In genomic region chr5:125006011-125006685, GRCh38 we compare ENCODE assay signal across 11 cellular contexts.
DNase-seq lines count a peak whose midpoint lies in the region; ATAC-seq and FAIRE-seq lines count a peak whose summit lies in the region.
"Had no signal": no experiment of that assay in that cellular context is flagged by ENCODE, and none has a peak within 500 bp of the region (broad histone marks: within the 10 kb centered on the region; RNA-seq: fewer than 3 reads in every experiment).

No MANE protein-coding gene starts in this region.

- no peak overlapping the region for H3K4ac ChIP-seq in mesenchymal stem cell (ENCODE audit: low read depth in 1 of 2, low read length in 2 of 2)

- no peak for FAIRE-seq in urothelium cell line (lab: Jason Lieb, UNC)

- no peak overlapping the region for H3K4me3 ChIP-seq in mesenchymal stem cell (ENCODE audit: insufficient read depth in 1 of 2, low read depth in 1 of 2, low read length in 2 of 2)
- H3K4me3 ChIP-seq: gastrocnemius medialis had no signal

- no peak overlapping the region for H2BK120ac ChIP-seq in mesenchymal stem cell (ENCODE audit: low read depth, low read length)

- H3K23ac ChIP-seq in mesenchymal stem cell (ENCODE audit: low read length in 2 of 2): no peak overlapping the region

- H2BK15ac ChIP-seq in mesenchymal stem cell (ENCODE audit: low read depth, poor library complexity, severe bottlenecking): no peak overlapping the region

- no peak overlapping the region for H3K9ac ChIP-seq in mesenchymal stem cell (ENCODE audit: low read length)

- no peak overlapping the region for H2BK12ac ChIP-seq in mesenchymal stem cell (ENCODE audit: low read length in 2 of 2)

- 37% methylated on average over 4 of the region's 5 CpGs for WGBS in mesenchymal stem cell

- no peak overlapping the region for H3K18ac ChIP-seq in mesenchymal stem cell (ENCODE audit: low read depth in 1 of 2, low read length in 2 of 2)

- H3K79me1 ChIP-seq in mesenchymal stem cell (replicated peaks; ENCODE audit: low read length, poor library complexity, severe bottlenecking): no peaks in the 10 kb centered on the region

- peaks cover 2% of the 10 kb centered on the region for H3K4me1 ChIP-seq in mesenchymal stem cell (ENCODE audit: control insufficient read depth, insufficient read depth, low read depth, low read length)
- H3K4me1 ChIP-seq: gastrocnemius medialis had no signal

- peak; percentile 60 for ATAC-seq in GM19023 (IDR thresholded peaks at IDR 0.05; ENCODE audit: unreplicated experiment)
- peak; percentile 64 for ATAC-seq in HG02678 (IDR thresholded peaks at IDR 0.05; ENCODE audit: unreplicated experiment)
- ATAC-seq: gastrocnemius medialis had no signal

- H2AFZ ChIP-seq in mesenchymal stem cell (ENCODE audit: low read depth, low read length): no peak overlapping the region

- peak overlapping the region; percentile 21 for H3K4me2 ChIP-seq in mesenchymal stem cell (ENCODE audit: low read length, poor library complexity, severe bottlenecking)

- no peak overlapping the region for H4K91ac ChIP-seq in mesenchymal stem cell (ENCODE audit: low read length)

- H2AK5ac ChIP-seq in mesenchymal stem cell (ENCODE audit: low read length, severe bottlenecking): no peak overlapping the region

- no peak overlapping the region for H3K14ac ChIP-seq in mesenchymal stem cell (ENCODE audit: low read length in 2 of 2)

- H3K27me3 ChIP-seq in mesenchymal stem cell (ENCODE audit: control insufficient read depth in 1 of 2, insufficient read depth in 1 of 2, low read length in 2 of 2): no peaks in the 10 kb centered on the region
- H3K27me3 ChIP-seq: gastrocnemius medialis had no signal

- H2BK5ac ChIP-seq in mesenchymal stem cell (ENCODE audit: low read depth, low read length, poor library complexity, severe bottlenecking): no peak overlapping the region

- DNase-seq in NAMALWA (ENCODE audit: low spot score) (peak; percentile 96), mesenchymal stem cell (no peak), caudate nucleus (lab: John Stamatoyannopoulos, UW) (no peak), AG20443 (ENCODE audit: low spot score) (no peak), urothelium cell line (ENCODE audit: low spot score) (no peak), activated gamma-delta T cell treated with Interleukin-2 at 50 U/mL for 16 hours (no peak)
- DNase-seq: gastrocnemius medialis; IMR-90; stimulated activated CD4-positive, alpha-beta T cell treated with anti-CD3 and anti-CD28 coated beads, Interleukin-15, amount 100 ng/mL, for 24 hours had no signal

- H3K27ac ChIP-seq in mesenchymal stem cell (ENCODE audit: low read length, poor library complexity, severe bottlenecking): no peak overlapping the region
- no peak overlapping the region for H3K27ac ChIP-seq in caudate nucleus (ENCODE audit: low read depth, low read length)
- H3K27ac ChIP-seq: gastrocnemius medialis had no signal

- no peaks in the 10 kb centered on the region for H3K36me3 ChIP-seq in mesenchymal stem cell (ENCODE audit: control insufficient read depth in 1 of 2, insufficient read depth in 2 of 2, low read depth in 1 of 2, low read length in 2 of 2)
- H3K36me3 ChIP-seq: gastrocnemius medialis had no signal

- peaks cover 6% of the 10 kb centered on the region for H3K9me3 ChIP-seq in mesenchymal stem cell (ENCODE audit: control insufficient read depth, low read length)
- H3K9me3 ChIP-seq: gastrocnemius medialis had no signal

- H4K8ac ChIP-seq in mesenchymal stem cell (ENCODE audit: low read length): no peak overlapping the region
